10 cellular contexts compared by ENCODE assay signal in genomic region chr21:14877581-14878228, GRCh38.
DNase-seq lines count a peak whose midpoint lies in the region; ATAC-seq, FAIRE-seq and TF ChIP-seq lines count a peak whose summit lies in the region.
"Had no signal": no experiment of that assay in that cellular context is flagged by ENCODE, and none has a peak within 500 bp of the region (broad histone marks: within the 10 kb centered on the region; RNA-seq: fewer than 3 reads in every experiment).

No MANE protein-coding gene starts in this region.

- DNase-seq in bronchial epithelial cell (ENCODE audit: low read depth), result peak; percentile 67
- peak; percentile 93 for DNase-seq in renal cortical epithelial cell (ENCODE audit: low read depth)
- no peak for DNase-seq in pons (ENCODE audit: low spot score)
- no peak for DNase-seq in OCI-M2 (lab: John Stamatoyannopoulos, UW; ENCODE audit: unreplicated experiment)
- DNase-seq in posterior vena cava (ENCODE audit: low spot score), result no peak
- no peak for DNase-seq in NCI-H526 treated with DMSO at 0.1 percent for 48 hours (lab: John Stamatoyannopoulos, UW)
- DNase-seq: midbrain had no signal

- no peak for FAIRE-seq in bronchial epithelial cell (lab: Jason Lieb, UNC)

- intact Hi-C loops in posterior vena cava (cut with DNase I), result no loop called here

- TF ChIP-seq CTCF in bronchial epithelial cell (IDR thresholded peaks at IDR 0.05; ENCODE audit: insufficient read depth, low read length, severe bottlenecking), result no peak

- ATAC-seq in GM18520 (IDR thresholded peaks at IDR 0.05; ENCODE audit: unreplicated experiment) (peak; percentile 49), HG03159 (IDR thresholded peaks at IDR 0.05; ENCODE audit: unreplicated experiment) (peak; percentile 52)

- H3K27me3 ChIP-seq in bronchial epithelial cell (ENCODE audit: control insufficient read depth, insufficient read depth, low read length), result no peaks in the 10 kb centered on the region
- H3K27me3 ChIP-seq: cardiac muscle cell had no signal

- H3K4me3 ChIP-seq in bronchial epithelial cell (ENCODE audit: low read depth, low read length), result no peak overlapping the region
- H3K4me3 ChIP-seq: cardiac muscle cell had no signal

- no peaks in the 10 kb centered on the region for H3K36me3 ChIP-seq in bronchial epithelial cell (ENCODE audit: control insufficient read depth, insufficient read depth, low read length)
- H3K36me3 ChIP-seq: cardiac muscle cell had no signal

Comparison
In these comparisons a context has a peak if more than half of its experiments do, and no peak if none do; other contexts are left out.
1. DNase-seq: peak in bronchial epithelial cell (single experiment) and renal cortical epithelial cell (single experiment); none in pons (single experiment), OCI-M2 (single experiment), posterior vena cava (single experiment) and NCI-H526 treated with DMSO at 0.1 percent for 48 hours (single experiment).